9 cellular contexts compared by ENCODE assay signal in the genomic region with DNA sequence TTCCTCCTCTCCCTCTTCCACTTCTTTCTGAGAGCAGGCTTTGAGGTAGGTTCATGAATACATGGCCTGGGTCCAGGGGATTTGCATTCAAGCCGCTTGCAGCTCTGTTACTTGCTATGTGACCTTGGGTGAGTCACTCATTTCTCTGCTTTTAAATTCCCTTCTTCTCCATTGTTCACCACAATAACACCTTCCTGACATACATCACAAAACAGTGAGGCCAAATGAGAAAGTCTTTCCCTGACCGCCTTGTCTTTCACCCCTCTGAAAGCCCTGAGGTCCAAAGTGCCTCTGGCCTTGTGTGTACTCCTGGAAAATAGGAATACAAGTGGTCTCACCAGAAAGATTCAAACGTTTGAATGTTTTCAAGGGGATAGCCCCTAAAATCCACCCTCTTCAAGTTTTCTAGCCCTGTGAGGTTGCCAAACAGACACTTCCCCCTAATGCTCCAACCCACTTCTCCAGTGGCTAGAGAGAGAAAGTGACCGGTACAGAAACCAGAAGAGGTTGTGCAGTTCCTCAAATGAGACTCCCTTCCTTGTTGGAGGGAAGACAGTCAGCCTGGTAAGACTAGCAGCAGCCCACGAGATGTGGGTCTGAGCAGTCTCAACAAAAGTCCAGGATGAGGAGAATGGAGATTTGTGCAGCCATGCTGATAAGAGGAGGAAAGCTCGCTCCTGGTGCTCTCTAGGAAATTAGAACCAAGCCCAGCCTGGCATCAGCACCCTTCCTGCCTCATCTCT.
A peak's percentile ranks its signal among the peaks of the same experiment; 100 is the strongest.
DNase-seq lines count a peak whose midpoint lies in the region; ATAC-seq, FAIRE-seq and TF ChIP-seq lines count a peak whose summit lies in the region.
"Had no signal": no experiment of that assay in that cellular context is flagged by ENCODE, and none has a peak within 500 bp of the region (broad histone marks: within the 10 kb centered on the region; RNA-seq: fewer than 3 reads in every experiment).

No MANE protein-coding gene starts in this region.

- in situ Hi-C loops in HepG2 (cut with HindIII; ENCODE audit: extremely low pct_ligation_motif_present, low pct_unique_long_range_greater_than_20kb) = no loop called here

- H3K79me2 ChIP-seq in HepG2 (ENCODE audit: insufficient read depth, low read length) = no peaks in the 10 kb centered on the region

- 0 out of 2 replicates have a peak overlapping the region, but pooled peaks have one; percentile 13 for H3K4me3 ChIP-seq in AG04450 (ENCODE audit: low read depth, low read length)
- no peak overlapping the region for H3K4me3 ChIP-seq in body of pancreas
- no peak overlapping the region for H3K4me3 ChIP-seq in HepG2 (replicated peaks in 1 of 3; ENCODE audit: insufficient read depth in 1 of 3, low read depth in 2 of 3, low read length in 3 of 3)
- H3K4me3 ChIP-seq in stomach smooth muscle (ENCODE audit: low read length in 2 of 2) = peak overlapping the region; percentile 27 to 66

- POLR2A ChIA-PET in AG04450 (lab: Yijun Ruan, JAX) (no interaction called here), HepG2 (lab: Yijun Ruan, JAX) (no interaction called here)

- 44 to 55% methylated on average over 6 of the region's 6 CpGs for WGBS in body of pancreas, 2 donors
- WGBS in HepG2 (ENCODE audit: low lambda C conversion rate) = 52% methylated on average over 6 of the region's 6 CpGs

- TF ChIP-seq EP300 in HepG2 (IDR thresholded peaks at IDR 0.05; ENCODE audit: low read depth in 2 of 2, low read length in 2 of 2) (no peak), HepG2 (CRISPR knock-in tag; IDR thresholded peaks at IDR 0.05; ENCODE audit: borderline replicate concordance) (no peak)

- no peaks in the 10 kb centered on the region for H4K20me1 ChIP-seq in HepG2 (ENCODE audit: insufficient read depth, low read length)

- H3K36me3 ChIP-seq in body of pancreas (replicated peaks in 1 of 2; ENCODE audit: insufficient read depth in 1 of 2, low read depth in 2 of 2) = no peaks in the 10 kb centered on the region
- no peaks in the 10 kb centered on the region for H3K36me3 ChIP-seq in HepG2 (replicated peaks in 1 of 2; ENCODE audit: control insufficient read depth in 1 of 2, insufficient read depth in 2 of 2, low read length in 2 of 2)
- H3K36me3 ChIP-seq in stomach smooth muscle (ENCODE audit: control insufficient read depth in 2 of 2, insufficient read depth in 2 of 2, low read length in 2 of 2) = no peaks in the 10 kb centered on the region

- H3K9ac ChIP-seq in HepG2 (ENCODE audit: insufficient read depth, low read depth, low read length) = no peak overlapping the region; the same call in 1 of the 2 replicates
- peak overlapping the region; percentile 77 to 90 for H3K9ac ChIP-seq in stomach smooth muscle (ENCODE audit: low read length in 2 of 2)

- TF ChIP-seq POLR2A in body of pancreas (IDR thresholded peaks at IDR 0.05) (no peak), HepG2 (IDR thresholded peaks at IDR 0.05; ENCODE audit: insufficient read depth in 1 of 2, low read depth in 2 of 2, low read length in 2 of 2) (no peak)

- BruUV-seq in HepG2 (replicated peaks; lab: Mats Ljungman, UMichigan) = no TSS peak

- no peak overlapping the region for H2AFZ ChIP-seq in HepG2 (ENCODE audit: low read length)

- H3K27ac ChIP-seq in AG04450 (ENCODE audit: low read depth, low read length) = peak overlapping the region; percentile 83
- peak overlapping the region; percentile 89 to 99 (median 94) for H3K27ac ChIP-seq in body of pancreas
- no peak overlapping the region for H3K27ac ChIP-seq in HepG2 (ENCODE audit: extremely low read length, insufficient read depth, low read length)
- peak overlapping the region; percentile 99 for H3K27ac ChIP-seq in stomach smooth muscle (ENCODE audit: low read length)

- H3K4me1 ChIP-seq in body of pancreas (peaks cover 60% of the 10 kb centered on the region), HepG2 (ENCODE audit: insufficient read depth, low read length) (peaks cover 38% of the 10 kb centered on the region), stomach smooth muscle (ENCODE audit: control insufficient read depth, insufficient read depth, low read length) (peaks cover 56% of the 10 kb centered on the region)

- H3K4me2 ChIP-seq in HepG2 (ENCODE audit: low read depth, low read length) = no peak overlapping the region

- no peaks in the 10 kb centered on the region for H3K27me3 ChIP-seq in AG04450 (ENCODE audit: control insufficient read depth, insufficient read depth, low read length)
- H3K27me3 ChIP-seq in body of pancreas = no peaks in the 10 kb centered on the region
- H3K27me3 ChIP-seq in HepG2 (ENCODE audit: control insufficient read depth in 1 of 2, insufficient read depth in 2 of 2, low read length in 2 of 2) = no peaks in the 10 kb centered on the region
- H3K27me3 ChIP-seq in stomach smooth muscle (ENCODE audit: control insufficient read depth in 1 of 2, insufficient read depth in 2 of 2, low read length in 2 of 2) = no peaks in the 10 kb centered on the region

- no peaks in the 10 kb centered on the region for H3K9me3 ChIP-seq in AG04450 (ENCODE audit: control insufficient read depth, insufficient read depth, low read length)
- no peaks in the 10 kb centered on the region for H3K9me3 ChIP-seq in body of pancreas
- H3K9me3 ChIP-seq in HepG2 (ENCODE audit: low read length) = no peaks in the 10 kb centered on the region
- H3K9me3 ChIP-seq in stomach smooth muscle (ENCODE audit: control insufficient read depth in 2 of 2, low read length in 2 of 2) = no peaks in the 10 kb centered on the region

- DNase-seq in AG04450 (ENCODE audit: low read depth, low spot score) = peak; percentile 78
- peak; percentile 94 for DNase-seq in LHCN-M2 (ENCODE audit: low read depth)
- peak; percentile 53 to 79 (median 64) for DNase-seq in body of pancreas
- DNase-seq in HepG2 (ENCODE audit: low spot score) = peak; percentile 48
- no peak for DNase-seq in NCI-H2029 (lab: John Stamatoyannopoulos, UW)
- no peak for DNase-seq in 8988T
- no peak for DNase-seq in DMS114 treated with DMSO at 0.1 percent for 48 hours (lab: John Stamatoyannopoulos, UW; ENCODE audit: unreplicated experiment)

- no peak for TF ChIP-seq CTCF in AG04450 (IDR thresholded peaks at IDR 0.05; ENCODE audit: low read depth, low read length)
- no peak for TF ChIP-seq CTCF in body of pancreas (IDR thresholded peaks at IDR 0.05)
- TF ChIP-seq CTCF in HepG2 (CRISPR knock-in tag; IDR thresholded peaks at IDR 0.05) = no peak

- FAIRE-seq in HepG2 (lab: Jason Lieb, UNC) = no peak
- FAIRE-seq: GM18507 had no signal

- CTCF ChIA-PET in AG04450 (lab: Charles Lee) = interaction anchor here (0.7 kb wide), 1 partner anchor 1208 kb away, joined by 3 read pairs; no protein-coding TSS in a partner anchor
- CTCF ChIA-PET in HepG2 (lab: Yijun Ruan, JAX; ENCODE audit: low intra/inter-chr PET ratio, low total read pairs) = no interaction called here

- no peak for TF ChIP-seq RAD21 in HepG2 (CRISPR knock-in tag; IDR thresholded peaks at IDR 0.05)

- ATAC-seq in body of pancreas (peak; percentile 6), HepG2 (peak; percentile 39)

- intact Hi-C loops in body of pancreas (cut with DNase I) = no loop called here
- intact Hi-C loops in HepG2 (cut with micrococcal nuclease; ENCODE audit: unreplicated experiment) = no loop called here

TF ChIP-seq in HepG2, 621 proteins besides CTCF, POLR2A, EP300 and RAD21 (continues in another document):
- TF ChIP-seq SOX5 (CRISPR knock-in tag; IDR thresholded peaks at IDR 0.05; ENCODE audit: borderline replicate concordance) (peak; percentile 55; the same call in 1 of the 2 replicates), FOSL2 (CRISPR knock-in tag; IDR thresholded peaks at IDR 0.05) (peak; percentile 76), SOX13 (IDR thresholded peaks at IDR 0.05) (no peak), SOX13 (CRISPR knock-in tag; conservative IDR thresholded peaks at IDR 0.05 in 1 of 2, IDR thresholded peaks at IDR 0.05 in 1 of 2) (peak in 1 of 2 experiments; percentile 56; a peak in 2 of 4 replicates), SOX6 (IDR thresholded peaks at IDR 0.05) (no peak), SOX6 (CRISPR knock-in tag; IDR thresholded peaks at IDR 0.05) (peak; percentile 48), ZBTB8A (CRISPR knock-in tag; IDR thresholded peaks at IDR 0.05; ENCODE audit: borderline replicate concordance, low read depth) (no peak), HMG20A (CRISPR knock-in tag; IDR thresholded peaks at IDR 0.05; ENCODE audit: borderline replicate concordance) (0 out of 2 replicates have a peak, but pooled peaks have one; percentile 25), ZNF12 (CRISPR knock-in tag; IDR thresholded peaks at IDR 0.05) (peak; percentile 39; the same call in 1 of the 2 replicates)
- TF ChIP-seq, protein P1, sequence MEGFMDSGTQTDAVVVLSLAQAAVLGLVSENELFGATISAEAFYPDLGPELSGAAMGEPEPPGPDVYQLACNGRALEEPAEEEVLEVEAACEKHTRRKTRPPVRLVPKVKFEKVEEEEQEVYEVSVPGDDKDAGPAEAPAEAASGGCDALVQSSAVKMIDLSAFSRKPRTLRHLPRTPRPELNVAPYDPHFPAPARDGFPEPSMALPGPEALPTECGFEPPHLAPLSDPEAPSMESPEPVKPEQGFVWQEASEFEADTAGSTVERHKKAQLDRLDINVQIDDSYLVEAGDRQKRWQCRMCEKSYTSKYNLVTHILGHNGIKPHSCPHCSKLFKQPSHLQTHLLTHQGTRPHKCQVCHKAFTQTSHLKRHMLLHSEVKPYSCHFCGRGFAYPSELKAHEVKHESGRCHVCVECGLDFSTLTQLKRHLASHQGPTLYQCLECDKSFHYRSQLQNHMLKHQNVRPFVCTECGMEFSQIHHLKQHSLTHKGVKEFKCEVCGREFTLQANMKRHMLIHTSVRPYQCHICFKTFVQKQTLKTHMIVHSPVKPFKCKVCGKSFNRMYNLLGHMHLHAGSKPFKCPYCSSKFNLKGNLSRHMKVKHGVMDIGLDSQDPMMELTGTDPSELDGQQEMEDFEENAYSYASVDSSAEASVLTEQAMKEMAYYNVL (CRISPR knock-in tag; IDR thresholded peaks at IDR 0.05; ENCODE audit: borderline replicate concordance) = peak; percentile 72; the same call in 1 of the 2 replicates

Comparison
In these comparisons a context has a peak if more than half of its experiments do, and no peak if none do; other contexts are left out.
1. DNase-seq: peak in AG04450 (single experiment), LHCN-M2 (single experiment), body of pancreas (4 of 4) and HepG2 (single experiment); none in NCI-H2029 (single experiment), 8988T (single experiment) and DMS114 treated with DMSO at 0.1 percent for 48 hours (single experiment).
2. H3K4me3 ChIP-seq: peak in AG04450 (single experiment) and stomach smooth muscle (2 of 2); none in body of pancreas (0 of 2) and HepG2 (0 of 3).